Comparison of ENCODE assay signal across 30 cellular contexts in genomic region chr6:163725008-163725941, GRCh38.
A peak's percentile ranks its signal among the peaks of the same experiment; 100 is the strongest.
DNase-seq lines count a peak whose midpoint lies in the region; ATAC-seq, FAIRE-seq and TF ChIP-seq lines count a peak whose summit lies in the region.
"Had no signal": no experiment of that assay in that cellular context is flagged by ENCODE, and none has a peak within 500 bp of the region (broad histone marks: within the 10 kb centered on the region; RNA-seq: fewer than 3 reads in every experiment).

No MANE protein-coding gene starts in this region.

- H3K27me3 ChIP-seq in BE2C, result no peaks in the 10 kb centered on the region
- H3K27me3 ChIP-seq: heart right ventricle, SJSA1, suprapubic skin had no signal

- no peak for TF ChIP-seq CTCF in BE2C (IDR thresholded peaks at IDR 0.05; ENCODE audit: low read depth, low read length)

- no peak for FAIRE-seq in H54 (lab: Jason Lieb, UNC)
- FAIRE-seq: H1, TTC549, urothelium cell line had no signal

- H3K4me1 ChIP-seq in BE2C, result peaks cover 14% of the 10 kb centered on the region
- H3K4me1 ChIP-seq: heart right ventricle, parathyroid adenoma, SJSA1, suprapubic skin had no signal

- no peaks in the 10 kb centered on the region for H3K9me3 ChIP-seq in BE2C
- H3K9me3 ChIP-seq: heart right ventricle, SJSA1, suprapubic skin had no signal

- ATAC-seq in GM19455 (IDR thresholded peaks at IDR 0.05; ENCODE audit: unreplicated experiment), result no peak
- ATAC-seq: activated CD8-positive, alpha-beta T cell treated with anti-CD3 and anti-CD28 coated beads, Interleukin-2, amount 10 ng/mL, durations not matched to agents 7 days and 5 days; activated naive CD4-positive, alpha-beta T cell treated with anti-CD3 and anti-CD28 coated beads, Interleukin-2, amount 50 U/mL, for 72 hours; esophagus mucosa; heart right ventricle; right cardiac atrium had no signal

- DNase-seq in BE2C (peak; percentile 69), DMS153 treated with DMSO at 0.1 percent for 48 hours (lab: John Stamatoyannopoulos, UW; ENCODE audit: unreplicated experiment) (peak; percentile 17), NCI-H69 (lab: John Stamatoyannopoulos, UW) (peak; percentile 77), left kidney (ENCODE audit: low read depth, low spot score) (peak; percentile 43), dedifferentiated amniotic fluid mesenchymal stem cell (ENCODE audit: extremely low spot score) (no peak), H54 (ENCODE audit: insufficient read length, low spot score) (no peak)
- DNase-seq in activated CD4-positive, alpha-beta T cell treated with anti-CD3 and anti-CD28 coated beads, Interleukin-2, amount 50 U/mL, for 48 hours, result no peak
- DNase-seq: activated CD4-positive, CD25-positive, alpha-beta regulatory T cell treated with anti-CD3 and anti-CD28 coated beads, Interleukin-2, amount 50 U/mL, for 72 hours; activated CD8-positive, alpha-beta T cell treated with anti-CD3 and anti-CD28 coated beads, Interleukin-2, amount 10 ng/mL, durations not matched to agents 7 days and 5 days; aorta; Calu3; cortex of kidney; foreskin melanocyte; heart right ventricle; NCI-H1436; NCI-H2171; NCI-H524 treated with DMSO at 0.1 percent for 48 hours; nephron progenitor cell; right cardiac atrium; stimulated activated naive B cell treated with anti-CD40 and anti-IgM and Interleukin-4, amounts not matched to agents 10 μg/mL and 1 μg/mL and 100 μg/mL, for 72 hours had no signal

- no peak for TF ChIP-seq POLR2A in H54 (IDR thresholded peaks at IDR 0.05; ENCODE audit: low read depth, low read length)

- H3K4me3 ChIP-seq in BE2C (ENCODE audit: low read depth, low read length), result no peak overlapping the region
- H3K4me3 ChIP-seq: heart right ventricle, lung, SJSA1, suprapubic skin had no signal

- H3K36me3 ChIP-seq in BE2C, result no peaks in the 10 kb centered on the region
- H3K36me3 ChIP-seq: heart right ventricle, SJSA1, suprapubic skin had no signal

Comparison
In these comparisons a context has a peak if more than half of its experiments do, and no peak if none do; other contexts are left out.
1. DNase-seq: peak in BE2C (single experiment), DMS153 treated with DMSO at 0.1 percent for 48 hours (single experiment), NCI-H69 (single experiment) and left kidney (single experiment); none in dedifferentiated amniotic fluid mesenchymal stem cell (single experiment), activated CD4-positive, alpha-beta T cell treated with anti-CD3 and anti-CD28 coated beads, Interleukin-2, amount 50 U/mL, for 48 hours (0 of 2) and H54 (single experiment).